In genomic region chr2:100004959-100005387, GRCh38 we compare ENCODE assay signal across 1 cellular context.
TF ChIP-seq lines count a peak whose summit lies in the region.

No MANE protein-coding gene starts in this region.

TF ChIP-seq in HEK293, 187 proteins besides CTCF, POLR2A, EP300 and RAD21 (continued from another document and continues in another):
- TF ChIP-seq, protein P1, sequence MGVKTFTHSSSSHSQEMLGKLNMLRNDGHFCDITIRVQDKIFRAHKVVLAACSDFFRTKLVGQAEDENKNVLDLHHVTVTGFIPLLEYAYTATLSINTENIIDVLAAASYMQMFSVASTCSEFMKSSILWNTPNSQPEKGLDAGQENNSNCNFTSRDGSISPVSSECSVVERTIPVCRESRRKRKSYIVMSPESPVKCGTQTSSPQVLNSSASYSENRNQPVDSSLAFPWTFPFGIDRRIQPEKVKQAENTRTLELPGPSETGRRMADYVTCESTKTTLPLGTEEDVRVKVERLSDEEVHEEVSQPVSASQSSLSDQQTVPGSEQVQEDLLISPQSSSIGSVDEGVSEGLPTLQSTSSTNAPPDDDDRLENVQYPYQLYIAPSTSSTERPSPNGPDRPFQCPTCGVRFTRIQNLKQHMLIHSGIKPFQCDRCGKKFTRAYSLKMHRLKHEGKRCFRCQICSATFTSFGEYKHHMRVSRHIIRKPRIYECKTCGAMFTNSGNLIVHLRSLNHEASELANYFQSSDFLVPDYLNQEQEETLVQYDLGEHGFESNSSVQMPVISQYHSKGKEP (tag by site-specific recombination; IDR thresholded peaks at IDR 0.05), result peak; percentile 16; the same call in 1 of the 2 replicates
- TF ChIP-seq PRDM10 (tag by site-specific recombination; IDR thresholded peaks at IDR 0.05) (0 out of 2 replicates have a peak, but pooled peaks have one; percentile 10), KLF17 (tag by site-specific recombination; IDR thresholded peaks at IDR 0.05) (no peak), REPIN1 (tag by site-specific recombination; IDR thresholded peaks at IDR 0.05; ENCODE audit: low read depth) (no peak), ZNF677 (tag by site-specific recombination; IDR thresholded peaks at IDR 0.05) (no peak), GLIS2 (tag by site-specific recombination; IDR thresholded peaks at IDR 0.05) (no peak; the same call in 1 of the 2 replicates), ZNF223 (tag by site-specific recombination; IDR thresholded peaks at IDR 0.05) (no peak), ZNF16 (tag by site-specific recombination; IDR thresholded peaks at IDR 0.05; ENCODE audit: low read depth) (no peak), ZNF624 (tag by site-specific recombination; IDR thresholded peaks at IDR 0.05) (no peak), SALL2 (tag by site-specific recombination; IDR thresholded peaks at IDR 0.05; ENCODE audit: borderline replicate concordance) (no peak), GFI1B (tag by site-specific recombination; IDR thresholded peaks at IDR 0.05) (no peak), ZFP3 (tag by site-specific recombination; IDR thresholded peaks at IDR 0.05; ENCODE audit: low read depth) (no peak), ZNF707 (tag by site-specific recombination; IDR thresholded peaks at IDR 0.05) (no peak), YY1 (tag by site-specific recombination; IDR thresholded peaks at IDR 0.05) (peak; percentile 52; the same call in 1 of the 2 replicates), ZNF548 (tag by site-specific recombination; IDR thresholded peaks at IDR 0.05) (no peak), ZSCAN30 (tag by site-specific recombination; IDR thresholded peaks at IDR 0.05) (peak; percentile 89; the same call in 1 of the 2 replicates), ZNF121 (tag by site-specific recombination; IDR thresholded peaks at IDR 0.05) (no peak), ZNF639 (tag by site-specific recombination; IDR thresholded peaks at IDR 0.05) (no peak), ZNF274 (IDR thresholded peaks at IDR 0.05; ENCODE audit: low read length) (no peak), ZNF274 (tag by site-specific recombination; IDR thresholded peaks at IDR 0.05; ENCODE audit: borderline replicate concordance) (no peak), ZNF488 (tag by site-specific recombination; IDR thresholded peaks at IDR 0.05) (peak; percentile 95), ZNF394 (tag by site-specific recombination; IDR thresholded peaks at IDR 0.05; ENCODE audit: borderline replicate concordance) (peak; percentile 26; the same call in 1 of the 2 replicates), ZNF112 (tag by site-specific recombination; IDR thresholded peaks at IDR 0.05) (no peak), ZNF24 (tag by site-specific recombination; IDR thresholded peaks at IDR 0.05) (0 out of 2 replicates have a peak, but pooled peaks have one; percentile 50), TRIM28 (IDR thresholded peaks at IDR 0.05; ENCODE audit: borderline replicate concordance, low read length) (peak; percentile 81), ZNF76 (tag by site-specific recombination; IDR thresholded peaks at IDR 0.05; ENCODE audit: borderline replicate concordance, low read depth) (no peak), EGR2 (tag by site-specific recombination; IDR thresholded peaks at IDR 0.05; ENCODE audit: low read depth) (no peak), ZBTB48 (tag by site-specific recombination; IDR thresholded peaks at IDR 0.05) (no peak), ZNF184 (tag by site-specific recombination; IDR thresholded peaks at IDR 0.05) (no peak), ZNF155 (tag by site-specific recombination; IDR thresholded peaks at IDR 0.05) (no peak), ZNF138 (tag by site-specific recombination; IDR thresholded peaks at IDR 0.05; ENCODE audit: borderline replicate concordance) (no peak), ZNF292 (tag by site-specific recombination; IDR thresholded peaks at IDR 0.05; ENCODE audit: borderline replicate concordance, low read depth) (no peak), ZNF664 (tag by site-specific recombination; IDR thresholded peaks at IDR 0.05) (no peak), ZNF561 (tag by site-specific recombination; IDR thresholded peaks at IDR 0.05; ENCODE audit: borderline replicate concordance) (peak; percentile 35; the same call in 1 of the 2 replicates), ZNF157 (tag by site-specific recombination; IDR thresholded peaks at IDR 0.05) (no peak), ZNF629 (tag by site-specific recombination; IDR thresholded peaks at IDR 0.05) (no peak), ZBTB1 (tag by site-specific recombination; IDR thresholded peaks at IDR 0.05) (no peak), ZNF623 (tag by site-specific recombination; IDR thresholded peaks at IDR 0.05) (no peak), ZNF366 (tag by site-specific recombination; conservative IDR thresholded peaks at IDR 0.05) (peak; percentile 79), ZNF175 (tag by site-specific recombination; IDR thresholded peaks at IDR 0.05) (no peak), ZNF768 (tag by site-specific recombination; IDR thresholded peaks at IDR 0.05) (no peak), ZBTB6 (tag by site-specific recombination; IDR thresholded peaks at IDR 0.05) (no peak), ZIC2 (tag by site-specific recombination; IDR thresholded peaks at IDR 0.05) (peak; percentile 55), RBAK (tag by site-specific recombination; IDR thresholded peaks at IDR 0.05) (no peak), ZSCAN23 (tag by site-specific recombination; IDR thresholded peaks at IDR 0.05) (no peak), ZNF10 (tag by site-specific recombination; IDR thresholded peaks at IDR 0.05) (no peak), ZNF350 (tag by site-specific recombination; IDR thresholded peaks at IDR 0.05) (peak; percentile 73; the same call in 1 of the 2 replicates), ZBTB10 (tag by site-specific recombination; IDR thresholded peaks at IDR 0.05) (no peak), ZNF692 (tag by site-specific recombination; IDR thresholded peaks at IDR 0.05) (0 out of 2 replicates have a peak, but pooled peaks have one; percentile 35)
- TF ChIP-seq, protein P2, sequence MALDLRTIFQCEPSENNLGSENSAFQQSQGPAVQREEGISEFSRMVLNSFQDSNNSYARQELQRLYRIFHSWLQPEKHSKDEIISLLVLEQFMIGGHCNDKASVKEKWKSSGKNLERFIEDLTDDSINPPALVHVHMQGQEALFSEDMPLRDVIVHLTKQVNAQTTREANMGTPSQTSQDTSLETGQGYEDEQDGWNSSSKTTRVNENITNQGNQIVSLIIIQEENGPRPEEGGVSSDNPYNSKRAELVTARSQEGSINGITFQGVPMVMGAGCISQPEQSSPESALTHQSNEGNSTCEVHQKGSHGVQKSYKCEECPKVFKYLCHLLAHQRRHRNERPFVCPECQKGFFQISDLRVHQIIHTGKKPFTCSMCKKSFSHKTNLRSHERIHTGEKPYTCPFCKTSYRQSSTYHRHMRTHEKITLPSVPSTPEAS (tag by site-specific recombination; IDR thresholded peaks at IDR 0.05), result peak; percentile 76
- TF ChIP-seq, protein P3, sequence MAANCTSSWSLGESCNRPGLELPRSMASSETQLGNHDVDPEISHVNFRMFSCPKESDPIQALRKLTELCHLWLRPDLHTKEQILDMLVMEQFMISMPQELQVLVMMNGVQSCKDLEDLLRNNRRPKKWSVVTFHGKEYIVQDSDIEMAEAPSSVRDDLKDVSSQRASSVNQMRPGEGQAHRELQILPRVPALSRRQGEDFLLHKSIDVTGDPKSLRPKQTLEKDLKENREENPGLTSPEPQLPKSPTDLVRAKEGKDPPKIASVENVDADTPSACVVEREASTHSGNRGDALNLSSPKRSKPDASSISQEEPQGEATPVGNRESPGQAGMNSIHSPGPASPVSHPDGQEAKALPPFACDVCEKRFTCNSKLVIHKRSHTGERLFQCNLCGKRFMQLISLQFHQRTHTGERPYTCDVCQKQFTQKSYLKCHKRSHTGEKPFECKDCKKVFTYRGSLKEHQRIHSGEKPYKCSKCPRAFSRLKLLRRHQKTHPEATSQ (tag by site-specific recombination; IDR thresholded peaks at IDR 0.05), result no peak
